In genomic region chr19:38452430-38453366, GRCh38 we compare ENCODE assay signal across 1 cellular context.
TF ChIP-seq lines count a peak whose summit lies in the region.

No MANE protein-coding gene starts in this region.

TF ChIP-seq in WTC11, 78 proteins besides CTCF, POLR2A, EP300 and RAD21 (continued from another document):
- TF ChIP-seq, protein P1, sequence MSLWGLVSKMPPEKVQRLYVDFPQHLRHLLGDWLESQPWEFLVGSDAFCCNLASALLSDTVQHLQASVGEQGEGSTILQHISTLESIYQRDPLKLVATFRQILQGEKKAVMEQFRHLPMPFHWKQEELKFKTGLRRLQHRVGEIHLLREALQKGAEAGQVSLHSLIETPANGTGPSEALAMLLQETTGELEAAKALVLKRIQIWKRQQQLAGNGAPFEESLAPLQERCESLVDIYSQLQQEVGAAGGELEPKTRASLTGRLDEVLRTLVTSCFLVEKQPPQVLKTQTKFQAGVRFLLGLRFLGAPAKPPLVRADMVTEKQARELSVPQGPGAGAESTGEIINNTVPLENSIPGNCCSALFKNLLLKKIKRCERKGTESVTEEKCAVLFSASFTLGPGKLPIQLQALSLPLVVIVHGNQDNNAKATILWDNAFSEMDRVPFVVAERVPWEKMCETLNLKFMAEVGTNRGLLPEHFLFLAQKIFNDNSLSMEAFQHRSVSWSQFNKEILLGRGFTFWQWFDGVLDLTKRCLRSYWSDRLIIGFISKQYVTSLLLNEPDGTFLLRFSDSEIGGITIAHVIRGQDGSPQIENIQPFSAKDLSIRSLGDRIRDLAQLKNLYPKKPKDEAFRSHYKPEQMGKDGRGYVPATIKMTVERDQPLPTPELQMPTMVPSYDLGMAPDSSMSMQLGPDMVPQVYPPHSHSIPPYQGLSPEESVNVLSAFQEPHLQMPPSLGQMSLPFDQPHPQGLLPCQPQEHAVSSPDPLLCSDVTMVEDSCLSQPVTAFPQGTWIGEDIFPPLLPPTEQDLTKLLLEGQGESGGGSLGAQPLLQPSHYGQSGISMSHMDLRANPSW (CRISPR knock-in tag; conservative IDR thresholded peaks at IDR 0.05; ENCODE audit: low read depth), result no peak
- TF ChIP-seq NR2C2 (CRISPR knock-in tag; IDR thresholded peaks at IDR 0.05) (0 out of 2 replicates have a peak, but pooled peaks have one; percentile 49), MYBL2 (CRISPR knock-in tag; IDR thresholded peaks at IDR 0.05) (no peak), CBFB (CRISPR knock-in tag; IDR thresholded peaks at IDR 0.05; ENCODE audit: low read depth) (no peak), ETV6 (CRISPR knock-in tag; IDR thresholded peaks at IDR 0.05) (no peak), GABPB1 (CRISPR knock-in tag; IDR thresholded peaks at IDR 0.05) (no peak), ZNF396 (CRISPR knock-in tag; IDR thresholded peaks at IDR 0.05; ENCODE audit: borderline replicate concordance) (no peak), ESRRA (CRISPR knock-in tag; IDR thresholded peaks at IDR 0.05; ENCODE audit: borderline replicate concordance) (no peak), FOXK1 (CRISPR knock-in tag; IDR thresholded peaks at IDR 0.05) (no peak), CDX4 (CRISPR knock-in tag; IDR thresholded peaks at IDR 0.05; ENCODE audit: borderline replicate concordance) (no peak), HMGA2 (CRISPR knock-in tag; IDR thresholded peaks at IDR 0.05) (no peak), SP1 (CRISPR knock-in tag; conservative IDR thresholded peaks at IDR 0.05) (peak; percentile 74), ZMAT4 (CRISPR knock-in tag; IDR thresholded peaks at IDR 0.05) (no peak), HMGXB4 (CRISPR knock-in tag; IDR thresholded peaks at IDR 0.05) (no peak), JUN (CRISPR knock-in tag; IDR thresholded peaks at IDR 0.05) (no peak), ZNF121 (CRISPR knock-in tag; IDR thresholded peaks at IDR 0.05) (0 out of 2 replicates have a peak, but pooled peaks have one; percentile 5), AR (CRISPR knock-in tag; IDR thresholded peaks at IDR 0.05) (no peak), ZNF671 (CRISPR knock-in tag; IDR thresholded peaks at IDR 0.05) (no peak), USF1 (CRISPR knock-in tag; IDR thresholded peaks at IDR 0.05) (no peak), KAT7 (CRISPR knock-in tag; IDR thresholded peaks at IDR 0.05; ENCODE audit: borderline replicate concordance) (no peak)
- TF ChIP-seq, protein P2, sequence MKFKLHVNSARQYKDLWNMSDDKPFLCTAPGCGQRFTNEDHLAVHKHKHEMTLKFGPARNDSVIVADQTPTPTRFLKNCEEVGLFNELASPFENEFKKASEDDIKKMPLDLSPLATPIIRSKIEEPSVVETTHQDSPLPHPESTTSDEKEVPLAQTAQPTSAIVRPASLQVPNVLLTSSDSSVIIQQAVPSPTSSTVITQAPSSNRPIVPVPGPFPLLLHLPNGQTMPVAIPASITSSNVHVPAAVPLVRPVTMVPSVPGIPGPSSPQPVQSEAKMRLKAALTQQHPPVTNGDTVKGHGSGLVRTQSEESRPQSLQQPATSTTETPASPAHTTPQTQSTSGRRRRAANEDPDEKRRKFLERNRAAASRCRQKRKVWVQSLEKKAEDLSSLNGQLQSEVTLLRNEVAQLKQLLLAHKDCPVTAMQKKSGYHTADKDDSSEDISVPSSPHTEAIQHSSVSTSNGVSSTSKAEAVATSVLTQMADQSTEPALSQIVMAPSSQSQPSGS (CRISPR knock-in tag; IDR thresholded peaks at IDR 0.05; ENCODE audit: borderline replicate concordance, low read depth), result no peak
- TF ChIP-seq, protein P3, sequence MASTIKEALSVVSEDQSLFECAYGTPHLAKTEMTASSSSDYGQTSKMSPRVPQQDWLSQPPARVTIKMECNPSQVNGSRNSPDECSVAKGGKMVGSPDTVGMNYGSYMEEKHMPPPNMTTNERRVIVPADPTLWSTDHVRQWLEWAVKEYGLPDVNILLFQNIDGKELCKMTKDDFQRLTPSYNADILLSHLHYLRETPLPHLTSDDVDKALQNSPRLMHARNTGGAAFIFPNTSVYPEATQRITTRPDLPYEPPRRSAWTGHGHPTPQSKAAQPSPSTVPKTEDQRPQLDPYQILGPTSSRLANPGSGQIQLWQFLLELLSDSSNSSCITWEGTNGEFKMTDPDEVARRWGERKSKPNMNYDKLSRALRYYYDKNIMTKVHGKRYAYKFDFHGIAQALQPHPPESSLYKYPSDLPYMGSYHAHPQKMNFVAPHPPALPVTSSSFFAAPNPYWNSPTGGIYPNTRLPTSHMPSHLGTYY (CRISPR knock-in tag; IDR thresholded peaks at IDR 0.05), result no peak
- TF ChIP-seq, protein P4, sequence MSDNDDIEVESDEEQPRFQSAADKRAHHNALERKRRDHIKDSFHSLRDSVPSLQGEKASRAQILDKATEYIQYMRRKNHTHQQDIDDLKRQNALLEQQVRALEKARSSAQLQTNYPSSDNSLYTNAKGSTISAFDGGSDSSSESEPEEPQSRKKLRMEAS (CRISPR knock-in tag; IDR thresholded peaks at IDR 0.05), result peak; percentile 87
- TF ChIP-seq, protein P5, sequence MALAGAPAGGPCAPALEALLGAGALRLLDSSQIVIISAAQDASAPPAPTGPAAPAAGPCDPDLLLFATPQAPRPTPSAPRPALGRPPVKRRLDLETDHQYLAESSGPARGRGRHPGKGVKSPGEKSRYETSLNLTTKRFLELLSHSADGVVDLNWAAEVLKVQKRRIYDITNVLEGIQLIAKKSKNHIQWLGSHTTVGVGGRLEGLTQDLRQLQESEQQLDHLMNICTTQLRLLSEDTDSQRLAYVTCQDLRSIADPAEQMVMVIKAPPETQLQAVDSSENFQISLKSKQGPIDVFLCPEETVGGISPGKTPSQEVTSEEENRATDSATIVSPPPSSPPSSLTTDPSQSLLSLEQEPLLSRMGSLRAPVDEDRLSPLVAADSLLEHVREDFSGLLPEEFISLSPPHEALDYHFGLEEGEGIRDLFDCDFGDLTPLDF (CRISPR knock-in tag; IDR thresholded peaks at IDR 0.05), result no peak
